Comparison of ENCODE assay signal across 1 cellular context in the genomic region with DNA sequence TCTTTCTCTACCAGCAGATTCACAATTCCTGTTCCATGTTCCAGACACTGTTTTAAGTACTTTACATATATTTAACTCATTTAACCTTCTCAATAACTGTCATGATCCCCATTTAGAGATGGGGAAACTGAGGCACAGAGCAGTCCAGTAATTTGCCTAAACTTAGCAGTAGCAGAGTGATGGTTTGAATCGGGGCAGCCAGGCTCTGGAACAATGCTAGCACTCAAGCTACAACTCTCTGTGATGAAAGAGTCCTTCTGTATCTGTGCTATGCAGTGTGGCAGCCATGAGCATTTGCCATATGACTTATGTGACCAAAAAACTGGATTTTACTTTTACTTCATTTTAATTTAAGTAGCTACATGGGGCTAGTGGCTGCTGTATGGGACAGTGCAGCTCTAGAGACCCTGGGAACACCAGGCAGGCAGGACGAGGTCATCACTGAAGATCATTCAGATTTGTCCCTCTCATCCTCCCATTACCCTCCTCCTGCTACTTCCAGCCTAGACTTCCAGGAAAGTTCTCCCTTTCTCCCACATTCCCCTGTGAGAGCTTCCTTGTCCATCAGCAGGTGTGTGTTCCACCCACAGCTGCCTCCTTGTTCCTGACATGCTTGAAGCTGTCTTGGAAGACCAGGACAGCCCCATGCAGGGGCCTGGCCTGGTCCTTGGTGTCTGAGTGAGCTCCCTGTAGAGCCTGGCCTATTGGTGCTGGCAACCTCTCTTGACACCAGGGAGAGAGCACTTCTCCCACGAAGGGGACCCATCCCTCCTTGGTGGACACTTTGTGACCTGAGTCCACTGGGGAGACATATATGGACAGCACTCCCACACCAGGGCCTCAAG.
A peak's percentile ranks its signal among the peaks of the same experiment; 100 is the strongest.
TF ChIP-seq lines count a peak whose summit lies in the region.

No MANE protein-coding gene starts in this region.

TF ChIP-seq in K562, 482 proteins besides CTCF, POLR2A, EP300 and RAD21 (continued from another document and continues in another):
- TF ChIP-seq, protein P1, sequence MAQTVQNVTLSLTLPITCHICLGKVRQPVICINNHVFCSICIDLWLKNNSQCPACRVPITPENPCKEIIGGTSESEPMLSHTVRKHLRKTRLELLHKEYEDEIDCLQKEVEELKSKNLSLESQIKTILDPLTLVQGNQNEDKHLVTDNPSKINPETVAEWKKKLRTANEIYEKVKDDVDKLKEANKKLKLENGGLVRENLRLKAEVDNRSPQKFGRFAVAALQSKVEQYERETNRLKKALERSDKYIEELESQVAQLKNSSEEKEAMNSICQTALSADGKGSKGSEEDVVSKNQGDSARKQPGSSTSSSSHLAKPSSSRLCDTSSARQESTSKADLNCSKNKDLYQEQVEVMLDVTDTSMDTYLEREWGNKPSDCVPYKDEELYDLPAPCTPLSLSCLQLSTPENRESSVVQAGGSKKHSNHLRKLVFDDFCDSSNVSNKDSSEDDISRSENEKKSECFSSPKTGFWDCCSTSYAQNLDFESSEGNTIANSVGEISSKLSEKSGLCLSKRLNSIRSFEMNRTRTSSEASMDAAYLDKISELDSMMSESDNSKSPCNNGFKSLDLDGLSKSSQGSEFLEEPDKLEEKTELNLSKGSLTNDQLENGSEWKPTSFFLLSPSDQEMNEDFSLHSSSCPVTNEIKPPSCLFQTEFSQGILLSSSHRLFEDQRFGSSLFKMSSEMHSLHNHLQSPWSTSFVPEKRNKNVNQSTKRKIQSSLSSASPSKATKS (CRISPR knock-in tag; IDR thresholded peaks at IDR 0.05), result peak; percentile 55; the same call in 1 of the 2 replicates
- TF ChIP-seq, protein P2, sequence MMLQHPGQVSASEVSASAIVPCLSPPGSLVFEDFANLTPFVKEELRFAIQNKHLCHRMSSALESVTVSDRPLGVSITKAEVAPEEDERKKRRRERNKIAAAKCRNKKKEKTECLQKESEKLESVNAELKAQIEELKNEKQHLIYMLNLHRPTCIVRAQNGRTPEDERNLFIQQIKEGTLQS (IDR thresholded peaks at IDR 0.05), result 0 out of 2 replicates have a peak, but pooled peaks have one; percentile 5
- TF ChIP-seq, protein P2 (CRISPR knock-in tag; conservative IDR thresholded peaks at IDR 0.05), result no peak
- TF ChIP-seq RBM34 (IDR thresholded peaks at IDR 0.05; ENCODE audit: borderline replicate concordance, insufficient read depth, low read length) (no peak), RBM17 (IDR thresholded peaks at IDR 0.05; ENCODE audit: borderline replicate concordance, low read depth, low read length) (no peak), ARID1B (IDR thresholded peaks at IDR 0.05) (no peak), ZNF121 (CRISPR knock-in tag; conservative IDR thresholded peaks at IDR 0.05) (no peak), NR2C1 (IDR thresholded peaks at IDR 0.05) (no peak), NR2C1 (tag; IDR thresholded peaks at IDR 0.05) (peak; percentile 6; the same call in 1 of the 2 replicates), ZNF695 (CRISPR knock-in tag; IDR thresholded peaks at IDR 0.05) (0 out of 2 replicates have a peak, but pooled peaks have one; percentile 5), JUND (IDR thresholded peaks at IDR 0.05; ENCODE audit: borderline replicate concordance, low read depth, low read length) (peak; percentile 4; the same call in 1 of the 2 replicates), JUND (tag; IDR thresholded peaks at IDR 0.05; ENCODE audit: borderline replicate concordance, low read depth, low read length) (0 out of 3 replicates have a peak, but pooled peaks have one; percentile 18), MTA3 (IDR thresholded peaks at IDR 0.05; ENCODE audit: borderline replicate concordance) (peak; percentile 21; the same call in 1 of the 2 replicates), THRAP3 (IDR thresholded peaks at IDR 0.05; ENCODE audit: borderline replicate concordance) (no peak), NFRKB (IDR thresholded peaks at IDR 0.05; ENCODE audit: low read depth) (peak; percentile 20; the same call in 1 of the 2 replicates), C11orf30 (IDR thresholded peaks at IDR 0.05; ENCODE audit: low read depth) (no peak), RBM25 (IDR thresholded peaks at IDR 0.05; ENCODE audit: low read depth, low read length, severe bottlenecking) (no peak), ZBTB17 (CRISPR knock-in tag; IDR thresholded peaks at IDR 0.05) (0 out of 2 replicates have a peak, but pooled peaks have one; percentile 28), ZNF717 (CRISPR knock-in tag; IDR thresholded peaks at IDR 0.05) (0 out of 2 replicates have a peak, but pooled peaks have one; percentile 18), TEAD1 (CRISPR knock-in tag; IDR thresholded peaks at IDR 0.05) (peak in 1 of 2 experiments; percentile 54; a peak in 1 of 4 replicates), CBX3 (IDR thresholded peaks at IDR 0.05; ENCODE audit: borderline replicate concordance in 1 of 2, low read length in 2 of 2) (no peak), NONO (IDR thresholded peaks at IDR 0.05; ENCODE audit: low read depth in 2 of 2, low read length in 1 of 2) (no peak), KDM1A (IDR thresholded peaks at IDR 0.05) (0 out of 4 replicates have a peak, but pooled peaks of 1 of the 2 experiments have one; percentile 9)
- TF ChIP-seq, protein P3, sequence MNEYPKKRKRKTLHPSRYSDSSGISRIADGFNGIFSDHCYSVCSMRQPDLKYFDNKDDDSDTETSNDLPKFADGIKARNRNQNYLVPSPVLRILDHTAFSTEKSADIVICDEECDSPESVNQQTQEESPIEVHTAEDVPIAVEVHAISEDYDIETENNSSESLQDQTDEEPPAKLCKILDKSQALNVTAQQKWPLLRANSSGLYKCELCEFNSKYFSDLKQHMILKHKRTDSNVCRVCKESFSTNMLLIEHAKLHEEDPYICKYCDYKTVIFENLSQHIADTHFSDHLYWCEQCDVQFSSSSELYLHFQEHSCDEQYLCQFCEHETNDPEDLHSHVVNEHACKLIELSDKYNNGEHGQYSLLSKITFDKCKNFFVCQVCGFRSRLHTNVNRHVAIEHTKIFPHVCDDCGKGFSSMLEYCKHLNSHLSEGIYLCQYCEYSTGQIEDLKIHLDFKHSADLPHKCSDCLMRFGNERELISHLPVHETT (CRISPR knock-in tag; conservative IDR thresholded peaks at IDR 0.05 in 1 of 2, IDR thresholded peaks at IDR 0.05 in 1 of 2), result 0 out of 4 replicates have a peak, but pooled peaks of 1 of the 2 experiments have one; percentile 10
- TF ChIP-seq, protein P4, sequence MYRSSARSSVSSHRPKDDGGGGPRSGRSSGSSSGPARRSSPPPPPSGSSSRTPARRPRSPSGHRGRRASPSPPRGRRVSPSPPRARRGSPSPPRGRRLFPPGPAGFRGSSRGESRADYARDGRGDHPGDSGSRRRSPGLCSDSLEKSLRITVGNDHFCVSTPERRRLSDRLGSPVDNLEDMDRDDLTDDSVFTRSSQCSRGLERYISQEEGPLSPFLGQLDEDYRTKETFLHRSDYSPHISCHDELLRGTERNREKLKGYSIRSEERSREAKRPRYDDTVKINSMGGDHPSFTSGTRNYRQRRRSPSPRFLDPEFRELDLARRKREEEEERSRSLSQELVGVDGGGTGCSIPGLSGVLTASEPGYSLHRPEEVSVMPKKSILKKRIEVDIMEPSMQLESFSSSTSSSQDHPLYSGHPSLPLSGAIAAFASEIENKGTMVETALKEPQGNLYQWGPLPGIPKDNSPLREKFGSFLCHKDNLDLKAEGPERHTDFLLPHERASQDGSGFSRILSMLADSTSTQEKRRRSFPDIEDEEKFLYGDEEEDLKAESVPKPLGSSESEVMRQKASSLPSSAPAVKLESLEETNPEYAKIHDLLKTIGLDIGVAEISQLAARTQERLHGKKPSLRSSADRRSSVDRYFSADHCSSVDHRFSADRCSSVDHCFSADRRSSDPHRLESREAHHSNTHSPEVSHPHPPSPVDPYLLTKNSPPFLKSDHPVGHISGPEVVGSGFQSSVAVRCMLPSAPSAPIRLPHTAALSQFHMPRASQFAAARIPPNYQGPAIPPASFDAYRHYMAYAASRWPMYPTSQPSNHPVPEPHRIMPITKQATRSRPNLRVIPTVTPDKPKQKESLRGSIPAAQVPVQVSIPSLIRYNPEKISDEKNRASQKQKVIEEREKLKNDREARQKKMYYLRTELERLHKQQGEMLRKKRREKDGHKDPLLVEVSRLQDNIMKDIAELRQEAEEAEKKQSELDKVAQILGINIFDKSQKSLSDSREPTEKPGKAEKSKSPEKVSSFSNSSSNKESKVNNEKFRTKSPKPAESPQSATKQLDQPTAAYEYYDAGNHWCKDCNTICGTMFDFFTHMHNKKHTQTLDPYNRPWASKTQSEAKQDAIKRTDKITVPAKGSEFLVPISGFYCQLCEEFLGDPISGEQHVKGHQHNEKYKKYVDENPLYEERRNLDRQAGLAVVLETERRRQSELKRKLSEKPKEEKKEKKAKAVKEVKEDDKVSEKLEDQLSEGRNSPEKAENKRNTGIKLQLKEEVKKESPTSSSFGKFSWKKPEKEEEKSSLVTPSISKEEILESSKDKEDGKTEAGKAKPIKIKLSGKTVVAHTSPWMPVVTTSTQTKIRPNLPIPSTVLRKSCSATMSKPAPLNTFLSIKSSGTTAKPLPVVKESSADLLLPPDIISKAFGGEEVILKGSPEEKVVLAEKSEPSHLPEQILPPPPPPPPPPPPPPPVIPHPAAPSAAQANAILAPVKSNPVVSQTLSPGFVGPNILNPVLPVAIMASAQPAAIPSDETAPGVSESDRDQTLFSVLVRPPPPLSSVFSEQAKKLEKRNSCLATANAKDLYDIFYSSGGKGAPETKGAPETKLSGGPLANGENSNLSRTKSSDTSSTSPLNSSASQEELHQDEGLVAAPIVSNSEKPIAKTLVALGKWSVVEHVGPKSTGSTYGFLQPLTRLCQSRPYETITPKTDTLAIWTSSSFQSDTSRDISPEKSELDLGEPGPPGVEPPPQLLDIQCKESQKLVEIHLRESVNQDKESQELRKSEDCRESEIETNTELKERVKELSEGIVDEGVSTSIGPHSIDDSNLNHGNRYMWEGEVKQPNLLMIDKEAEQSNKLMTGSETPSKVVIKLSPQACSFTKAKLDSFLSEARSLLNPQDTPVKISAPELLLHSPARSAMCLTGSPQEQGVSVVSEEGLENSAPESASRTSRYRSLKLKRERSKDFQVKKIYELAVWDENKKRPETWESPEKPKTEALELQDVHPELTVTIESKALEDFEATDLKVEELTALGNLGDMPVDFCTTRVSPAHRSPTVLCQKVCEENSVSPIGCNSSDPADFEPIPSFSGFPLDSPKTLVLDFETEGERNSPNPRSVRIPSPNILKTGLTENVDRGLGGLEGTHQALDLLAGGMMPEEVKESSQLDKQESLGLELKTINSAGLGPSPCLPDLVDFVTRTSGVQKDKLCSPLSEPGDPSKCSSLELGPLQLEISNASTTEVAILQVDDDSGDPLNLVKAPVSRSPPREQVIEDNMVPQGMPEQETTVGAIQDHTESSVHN (IDR thresholded peaks at IDR 0.05; ENCODE audit: borderline replicate concordance in 1 of 2, low read depth in 1 of 2), result no peak
- TF ChIP-seq, protein P5, sequence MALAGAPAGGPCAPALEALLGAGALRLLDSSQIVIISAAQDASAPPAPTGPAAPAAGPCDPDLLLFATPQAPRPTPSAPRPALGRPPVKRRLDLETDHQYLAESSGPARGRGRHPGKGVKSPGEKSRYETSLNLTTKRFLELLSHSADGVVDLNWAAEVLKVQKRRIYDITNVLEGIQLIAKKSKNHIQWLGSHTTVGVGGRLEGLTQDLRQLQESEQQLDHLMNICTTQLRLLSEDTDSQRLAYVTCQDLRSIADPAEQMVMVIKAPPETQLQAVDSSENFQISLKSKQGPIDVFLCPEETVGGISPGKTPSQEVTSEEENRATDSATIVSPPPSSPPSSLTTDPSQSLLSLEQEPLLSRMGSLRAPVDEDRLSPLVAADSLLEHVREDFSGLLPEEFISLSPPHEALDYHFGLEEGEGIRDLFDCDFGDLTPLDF (CRISPR knock-in tag; IDR thresholded peaks at IDR 0.05), result no peak
- TF ChIP-seq, protein P6, sequence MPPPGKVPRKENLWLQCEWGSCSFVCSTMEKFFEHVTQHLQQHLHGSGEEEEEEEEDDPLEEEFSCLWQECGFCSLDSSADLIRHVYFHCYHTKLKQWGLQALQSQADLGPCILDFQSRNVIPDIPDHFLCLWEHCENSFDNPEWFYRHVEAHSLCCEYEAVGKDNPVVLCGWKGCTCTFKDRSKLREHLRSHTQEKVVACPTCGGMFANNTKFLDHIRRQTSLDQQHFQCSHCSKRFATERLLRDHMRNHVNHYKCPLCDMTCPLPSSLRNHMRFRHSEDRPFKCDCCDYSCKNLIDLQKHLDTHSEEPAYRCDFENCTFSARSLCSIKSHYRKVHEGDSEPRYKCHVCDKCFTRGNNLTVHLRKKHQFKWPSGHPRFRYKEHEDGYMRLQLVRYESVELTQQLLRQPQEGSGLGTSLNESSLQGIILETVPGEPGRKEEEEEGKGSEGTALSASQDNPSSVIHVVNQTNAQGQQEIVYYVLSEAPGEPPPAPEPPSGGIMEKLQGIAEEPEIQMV (tag; conservative IDR thresholded peaks at IDR 0.05; ENCODE audit: low read depth), result 0 out of 2 replicates have a peak, but pooled peaks have one; percentile 50
- TF ChIP-seq, protein P7, sequence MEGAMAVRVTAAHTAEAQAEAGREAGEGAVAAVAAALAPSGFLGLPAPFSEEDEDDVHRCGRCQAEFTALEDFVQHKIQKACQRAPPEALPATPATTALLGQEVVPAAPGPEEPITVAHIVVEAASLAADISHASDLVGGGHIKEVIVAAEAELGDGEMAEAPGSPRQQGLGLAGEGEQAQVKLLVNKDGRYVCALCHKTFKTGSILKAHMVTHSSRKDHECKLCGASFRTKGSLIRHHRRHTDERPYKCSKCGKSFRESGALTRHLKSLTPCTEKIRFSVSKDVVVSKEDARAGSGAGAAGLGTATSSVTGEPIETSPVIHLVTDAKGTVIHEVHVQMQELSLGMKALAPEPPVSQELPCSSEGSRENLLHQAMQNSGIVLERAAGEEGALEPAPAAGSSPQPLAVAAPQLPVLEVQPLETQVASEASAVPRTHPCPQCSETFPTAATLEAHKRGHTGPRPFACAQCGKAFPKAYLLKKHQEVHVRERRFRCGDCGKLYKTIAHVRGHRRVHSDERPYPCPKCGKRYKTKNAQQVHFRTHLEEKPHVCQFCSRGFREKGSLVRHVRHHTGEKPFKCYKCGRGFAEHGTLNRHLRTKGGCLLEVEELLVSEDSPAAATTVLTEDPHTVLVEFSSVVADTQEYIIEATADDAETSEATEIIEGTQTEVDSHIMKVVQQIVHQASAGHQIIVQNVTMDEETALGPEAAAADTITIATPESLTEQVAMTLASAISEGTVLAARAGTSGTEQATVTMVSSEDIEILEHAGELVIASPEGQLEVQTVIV (CRISPR knock-in tag; IDR thresholded peaks at IDR 0.05; ENCODE audit: borderline replicate concordance), result peak; percentile 39; the same call in 1 of the 2 replicates
- TF ChIP-seq, protein P8, sequence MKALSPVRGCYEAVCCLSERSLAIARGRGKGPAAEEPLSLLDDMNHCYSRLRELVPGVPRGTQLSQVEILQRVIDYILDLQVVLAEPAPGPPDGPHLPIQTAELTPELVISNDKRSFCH (CRISPR knock-in tag; IDR thresholded peaks at IDR 0.05), result no peak
- TF ChIP-seq, protein P8 (tag; IDR thresholded peaks at IDR 0.05), result 0 out of 2 replicates have a peak, but pooled peaks have one; percentile 21
- TF ChIP-seq, protein P9, sequence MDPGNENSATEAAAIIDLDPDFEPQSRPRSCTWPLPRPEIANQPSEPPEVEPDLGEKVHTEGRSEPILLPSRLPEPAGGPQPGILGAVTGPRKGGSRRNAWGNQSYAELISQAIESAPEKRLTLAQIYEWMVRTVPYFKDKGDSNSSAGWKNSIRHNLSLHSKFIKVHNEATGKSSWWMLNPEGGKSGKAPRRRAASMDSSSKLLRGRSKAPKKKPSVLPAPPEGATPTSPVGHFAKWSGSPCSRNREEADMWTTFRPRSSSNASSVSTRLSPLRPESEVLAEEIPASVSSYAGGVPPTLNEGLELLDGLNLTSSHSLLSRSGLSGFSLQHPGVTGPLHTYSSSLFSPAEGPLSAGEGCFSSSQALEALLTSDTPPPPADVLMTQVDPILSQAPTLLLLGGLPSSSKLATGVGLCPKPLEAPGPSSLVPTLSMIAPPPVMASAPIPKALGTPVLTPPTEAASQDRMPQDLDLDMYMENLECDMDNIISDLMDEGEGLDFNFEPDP (CRISPR knock-in tag; IDR thresholded peaks at IDR 0.05), result no peak
